In genomic region chr13:51801631-51802099, GRCh38 we compare ENCODE assay signal across 8 cellular contexts. TPM values are rescaled to one million over a fixed set of nuclear protein-coding genes. Genes with fewer than 3 reads are reported as not detected.
DNase-seq lines count a peak whose midpoint lies in the region; ATAC-seq, FAIRE-seq and TF ChIP-seq lines count a peak whose summit lies in the region.

No MANE protein-coding gene starts in this region.

- H3K27ac Mint-ChIP-seq in GM23338, result no peak overlapping the region

- H3K4me1 Mint-ChIP-seq in GM23338, result peaks cover 75% of the 10 kb centered on the region

- no peak overlapping the region for H3K4me3 ChIP-seq in GM23338

- H3K4me1 ChIP-seq in GM23338 (ENCODE audit: insufficient read depth), result peaks cover 57% of the 10 kb centered on the region

- 0 out of 2 replicates have a peak overlapping the region, but pooled peaks have one; percentile 26 for H3K27ac ChIP-seq in GM23338 (ENCODE audit: low read depth)

- no peaks in the 10 kb centered on the region for H3K9me2 ChIP-seq in GM23338 (ENCODE audit: insufficient read depth)

- peaks cover 9% of the 10 kb centered on the region for H3K27me3 Mint-ChIP-seq in GM23338 (ENCODE audit: insufficient read depth, low read depth, poor library complexity)

- no peaks in the 10 kb centered on the region for H3K36me3 ChIP-seq in GM23338 (ENCODE audit: insufficient read depth)

- H4K20me1 ChIP-seq in GM23338 (replicated peaks; ENCODE audit: insufficient read depth), result no peaks in the 10 kb centered on the region

- no peak overlapping the region for H3K4me2 ChIP-seq in GM23338

- no peaks in the 10 kb centered on the region for H3K27me3 ChIP-seq in GM23338 (ENCODE audit: insufficient read depth)

- no peak for FAIRE-seq in HTR-8/SVneo (lab: Jason Lieb, UNC)

- DNase-seq in GM23338 (ENCODE audit: low spot score) (no peak), glomerular visceral epithelial cell (ENCODE audit: extremely low spot score) (peak; percentile 24), pons (ENCODE audit: low spot score) (peak; percentile 89), erythroblast (lab: John Stamatoyannopoulos, UW) (no peak), HTR-8/SVneo (ENCODE audit: insufficient read length, low spot score) (no peak)

- ATAC-seq in GM23338 (no peak), SK-N-SH treated with all-trans-retinoic acid at 6 μM for 48 hours (peak; percentile 8; the same call in 2 of the 3 replicates), HG03139 (IDR thresholded peaks at IDR 0.05; ENCODE audit: unreplicated experiment) (no peak), HG02970 (IDR thresholded peaks at IDR 0.05; ENCODE audit: low FRiP score, unreplicated experiment) (no peak)

- H3F3A ChIP-seq in GM23338 (replicated peaks; ENCODE audit: low read depth), result peaks cover 9% of the 10 kb centered on the region; the same call in 1 of the 2 replicates

- no peak overlapping the region for H2AFZ ChIP-seq in GM23338

- TF ChIP-seq POLR2A in erythroblast (IDR thresholded peaks at IDR 0.05; ENCODE audit: low read length), result no peak

- no peak for TF ChIP-seq CTCF in GM23338 (conservative IDR thresholded peaks at IDR 0.05; ENCODE audit: low read depth in 2 of 2)

- H3K79me2 ChIP-seq in GM23338 (replicated peaks; ENCODE audit: insufficient read depth), result 0 out of 2 replicates have a peak, but pooled peaks cover 4% of the 10 kb centered on the region

- no peaks in the 10 kb centered on the region for H3K9me3 Mint-ChIP-seq in GM23338

- H3K4me3 Mint-ChIP-seq in GM23338, result peak overlapping the region; percentile 14; the same call in 1 of the 3 replicates

- H3K36me3 Mint-ChIP-seq in GM23338 (ENCODE audit: low read depth), result no peaks in the 10 kb centered on the region; the same call in 2 of the 3 replicates

TF ChIP-seq in GM23338, 12 proteins besides CTCF, POLR2A, EP300 and RAD21 (continues in another document):
- TF ChIP-seq ZNF331 (CRISPR knock-in tag; IDR thresholded peaks at IDR 0.05; ENCODE audit: low read depth) (no peak), EZH2 (IDR thresholded peaks at IDR 0.05; ENCODE audit: low read depth, unreplicated experiment) (no peak), POLR2AphosphoS5 (IDR thresholded peaks at IDR 0.05; ENCODE audit: low read depth) (no peak), JUNB (IDR thresholded peaks at IDR 0.05; ENCODE audit: unreplicated experiment) (no peak), STAT1 (IDR thresholded peaks at IDR 0.05; ENCODE audit: unreplicated experiment) (no peak), REST (IDR thresholded peaks at IDR 0.05; ENCODE audit: unreplicated experiment) (no peak), NANOG (IDR thresholded peaks at IDR 0.05; ENCODE audit: borderline replicate concordance) (no peak)
- TF ChIP-seq, protein P1, sequence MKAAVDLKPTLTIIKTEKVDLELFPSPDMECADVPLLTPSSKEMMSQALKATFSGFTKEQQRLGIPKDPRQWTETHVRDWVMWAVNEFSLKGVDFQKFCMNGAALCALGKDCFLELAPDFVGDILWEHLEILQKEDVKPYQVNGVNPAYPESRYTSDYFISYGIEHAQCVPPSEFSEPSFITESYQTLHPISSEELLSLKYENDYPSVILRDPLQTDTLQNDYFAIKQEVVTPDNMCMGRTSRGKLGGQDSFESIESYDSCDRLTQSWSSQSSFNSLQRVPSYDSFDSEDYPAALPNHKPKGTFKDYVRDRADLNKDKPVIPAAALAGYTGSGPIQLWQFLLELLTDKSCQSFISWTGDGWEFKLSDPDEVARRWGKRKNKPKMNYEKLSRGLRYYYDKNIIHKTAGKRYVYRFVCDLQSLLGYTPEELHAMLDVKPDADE (IDR thresholded peaks at IDR 0.05), result no peak

TF ChIP-seq in SK-N-SH treated with all-trans-retinoic acid at 6 μM for 48 hours, 23 proteins besides CTCF, POLR2A, EP300 and RAD21:
- TF ChIP-seq ZFP30 (CRISPR knock-in tag; IDR thresholded peaks at IDR 0.05) (no peak), SNAI2 (CRISPR knock-in tag; IDR thresholded peaks at IDR 0.05) (0 out of 2 replicates have a peak, but pooled peaks have one; percentile 11)

RNA-seq across cellular contexts. Expression of gene DHRS12, which starts 2.3 kb away (rescaled TPM):
- 4.3 and 4.6 TPM in 2 replicates for total RNA-seq in GM23338 (2014; rRNA removed; shearing (Covaris generic))
- polyA plus RNA-seq in GM23338 (2016; fragmentation: Nextera tagmentation; extraction: Ambion mirVana), result 8.9 and 12.2 TPM in 2 replicates

RNA-seq across cellular contexts. Expression of gene TMEM272, which starts 43.3 kb away (rescaled TPM):
- total RNA-seq in GM23338 (2014; rRNA removed; shearing (Covaris generic)), result 0.35 and 0.76 TPM in 2 replicates
- 0.05 and 0.11 TPM in 2 replicates for polyA plus RNA-seq in GM23338 (2016; fragmentation: Nextera tagmentation; extraction: Ambion mirVana)

Comparison
In these comparisons a context has a peak if more than half of its experiments do, and no peak if none do; other contexts are left out.
1. DNase-seq: peak in glomerular visceral epithelial cell (single experiment) and pons (single experiment); none in GM23338 (single experiment), erythroblast (0 of 2) and HTR-8/SVneo (single experiment).